7 cellular contexts compared by ENCODE assay signal in the genomic region with DNA sequence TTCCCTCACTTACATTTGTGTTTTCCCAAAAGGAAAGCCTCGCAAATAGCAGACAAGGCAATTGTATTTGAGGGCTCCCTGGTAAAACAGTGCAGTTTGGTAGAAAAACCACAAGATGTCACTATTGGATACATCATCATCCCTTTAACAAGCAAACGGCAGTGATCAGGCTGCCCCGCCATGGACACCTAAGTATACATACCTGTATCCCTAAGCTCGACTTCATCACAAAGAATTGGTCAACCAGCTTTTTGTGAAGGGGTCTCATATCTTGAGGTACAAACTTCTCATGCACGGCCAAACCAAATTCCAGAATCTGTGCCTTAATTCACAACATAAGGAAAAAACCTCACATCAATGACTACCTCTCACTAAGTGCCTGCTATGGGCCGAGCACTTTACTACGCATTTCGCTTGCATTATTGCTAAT.
DNase-seq lines count a peak whose midpoint lies in the region; ATAC-seq and TF ChIP-seq lines count a peak whose summit lies in the region.

No MANE protein-coding gene starts in this region.

- H3K9me3 ChIP-seq in heart left ventricle = no peaks in the 10 kb centered on the region

- peaks cover 0 to 7% (median 0%) of the 10 kb centered on the region in 12 donors for H3K4me1 ChIP-seq in heart left ventricle

- ATAC-seq in GM21390 (IDR thresholded peaks at IDR 0.05; ENCODE audit: unreplicated experiment) = peak; percentile 95
- peak; percentile 97 for ATAC-seq in HG03565 (IDR thresholded peaks at IDR 0.05; ENCODE audit: unreplicated experiment)
- ATAC-seq in heart left ventricle = peak; percentile 42 to 78 (median 68)
- peak; percentile 82 for ATAC-seq in sciatic nerve

- H3K36me3 ChIP-seq in heart left ventricle = peaks cover 0 to 63% (median 48%) of the 10 kb centered on the region in 9 donors

- TF ChIP-seq CTCF in heart left ventricle (IDR thresholded peaks at IDR 0.05) = peak; percentile 47 to 75 (median 60)

- H3K27ac ChIP-seq in heart left ventricle = no peak overlapping the region

- TF ChIP-seq POLR2A in heart left ventricle (IDR thresholded peaks at IDR 0.05) = no peak

- no peak overlapping the region for H3K4me3 ChIP-seq in heart left ventricle

- peak; percentile 7 for DNase-seq in GDM1 (lab: John Stamatoyannopoulos, UW)
- DNase-seq in NCI-H748 (lab: John Stamatoyannopoulos, UW; ENCODE audit: unreplicated experiment) = peak; percentile 74
- peak; percentile 43 for DNase-seq in activated naive CD4-positive, alpha-beta T cell treated with anti-CD3 and anti-CD28 coated beads, Interleukin-2, amount 50 U/mL, for 16 hours
- DNase-seq in heart left ventricle = peak in 1 of 5 donors; percentile 46
- DNase-seq in sciatic nerve (ENCODE audit: low spot score) = no peak

- intact Hi-C loops in heart left ventricle (cut with DNase I) (loop anchor here in 7 of 10 donors (5.0 to 10.0 kb wide), 4 partner anchors 115 to 755 kb away; no protein-coding TSS in a partner anchor), sciatic nerve (cut with DNase I) (no loop called here)

- no peaks in the 10 kb centered on the region for H3K27me3 ChIP-seq in heart left ventricle

- WGBS in heart left ventricle, 4 donors = 44 to 55% (median 53%) methylated on average over 8 of the region's 8 CpGs
